ENCODE assay signal across 8 cellular contexts in genomic region chr5:142322747-142323479, GRCh38. TPM values are rescaled to one million over a fixed set of nuclear protein-coding genes. Genes with fewer than 3 reads are reported as not detected.
DNase-seq lines count a peak whose midpoint lies in the region; ATAC-seq, FAIRE-seq and TF ChIP-seq lines count a peak whose summit lies in the region.
"Had no signal": no experiment of that assay in that cellular context is flagged by ENCODE, and none has a peak within 500 bp of the region (broad histone marks: within the 10 kb centered on the region; RNA-seq: fewer than 3 reads in every experiment).

No MANE protein-coding gene starts in this region.

- peaks cover 14% of the 10 kb centered on the region; the same call in 1 of the 2 replicates for H3K36me3 ChIP-seq in HUES48 (ENCODE audit: control insufficient read depth, insufficient read depth, low read length)
- peaks cover 0 to 5% of the 10 kb centered on the region in 2 donors for H3K36me3 ChIP-seq in ascending aorta
- H3K36me3 ChIP-seq in iPS DF 6.9 (ENCODE audit: control insufficient read depth, insufficient read depth, low read length), result no peaks in the 10 kb centered on the region
- no peaks in the 10 kb centered on the region for H3K36me3 ChIP-seq in pancreas

- no CpG with 5 or more reads among the region's 15 CpGs for whole genome bisulfite sequencing in iPS DF 6.9 (ENCODE audit: insufficient coverage, insufficient read length)
- WGBS in pancreas, 2 donors, result 79 to 83% methylated on average over 15 of the region's 15 CpGs

- intact Hi-C loops in ascending aorta (cut with DNase I), result loop anchor here (5.0 kb wide), 2 partner anchors 36 to 171 kb away; no protein-coding TSS in a partner anchor
- intact Hi-C loops in pancreas (cut with DNase I), result no loop called here

- TF ChIP-seq CTCF in ascending aorta (IDR thresholded peaks at IDR 0.05) (no peak), pancreas (IDR thresholded peaks at IDR 0.05) (no peak)

- H3K4me1 ChIP-seq in HUES48 (ENCODE audit: control insufficient read depth, insufficient read depth, low read length) (peaks cover 60% of the 10 kb centered on the region), ascending aorta (peaks cover 3 to 28% of the 10 kb centered on the region in 2 donors), iPS DF 6.9 (ENCODE audit: control insufficient read depth, insufficient read depth, low read length) (peaks cover 10% of the 10 kb centered on the region), pancreas (peaks cover 0 to 5% (median 4%) of the 10 kb centered on the region in 3 donors)

- H3K4me3 ChIP-seq in HUES48 (ENCODE audit: low read depth, low read length) (peak overlapping the region; percentile 80), ascending aorta (peak overlapping the region; percentile 83 to 90), iPS DF 6.9 (ENCODE audit: low read length) (peak overlapping the region; percentile 90), pancreas (peak overlapping the region in 2 of 4 donors; percentile 50 to 63)

- peak overlapping the region; percentile 7 for H3K27ac ChIP-seq in HUES48 (ENCODE audit: low read depth, low read length)
- peak overlapping the region; percentile 96 to 98 for H3K27ac ChIP-seq in ascending aorta
- no peak overlapping the region for H3K27ac ChIP-seq in iPS DF 6.9 (ENCODE audit: low read length)
- H3K27ac ChIP-seq in pancreas, result no peak overlapping the region
- H3K27ac ChIP-seq: VCaP had no signal

- peak overlapping the region; percentile 91 for H3K9ac ChIP-seq in HUES48 (ENCODE audit: low read depth, low read length)

- H3K9me3 ChIP-seq in HUES48 (ENCODE audit: control insufficient read depth, insufficient read depth, low read length) (no peaks in the 10 kb centered on the region), ascending aorta (no peaks in the 10 kb centered on the region), iPS DF 6.9 (ENCODE audit: control insufficient read depth, insufficient read depth, low read length) (no peaks in the 10 kb centered on the region), pancreas (no peaks in the 10 kb centered on the region)

- ATAC-seq in GM19351 (IDR thresholded peaks at IDR 0.05; ENCODE audit: unreplicated experiment) (no peak), pancreas (no peak)

- H3K27me3 ChIP-seq in HUES48 (ENCODE audit: control insufficient read depth, insufficient read depth, low read length) (peaks cover 10% of the 10 kb centered on the region; the same call in 1 of the 2 replicates), ascending aorta (no peaks in the 10 kb centered on the region), iPS DF 6.9 (ENCODE audit: control insufficient read depth, insufficient read depth, low read length) (no peaks in the 10 kb centered on the region), pancreas (no peaks in the 10 kb centered on the region)

- DNase-seq in ascending aorta (ENCODE audit: low spot score in 2 of 2) (no peak), iPS DF 6.9 (ENCODE audit: low read depth, low spot score) (no peak), stromal cell of bone marrow (ENCODE audit: low read depth) (peak; percentile 69), pancreas (no peak)
- no peak for DNase-seq in stimulated activated CD4-positive, alpha-beta T cell treated with anti-CD3 and anti-CD28 coated beads, Interleukin-4, amount 100 ng/mL, for 4 hours

- FAIRE-seq in pancreas (lab: Jason Lieb, UNC), result no peak

RNA-seq across cellular contexts. Expression of gene SPRY4, which starts 1.9 kb away (rescaled TPM):
- total RNA-seq in ascending aorta (111 TPM), pancreas (1 to 10 TPM; 1.5 to 6.3 (median 2.2) TPM)
- 1 to 10 TPM; 3.2 to 3.8 TPM for polyA plus RNA-seq in pancreas

Comparison
In these comparisons a context has a peak if more than half of its experiments do, and no peak if none do; other contexts are left out.
1. H3K27ac ChIP-seq: peak in HUES48 (single experiment) and ascending aorta (2 of 2); none in iPS DF 6.9 (single experiment) and pancreas (0 of 4).
2. RNA of gene SPRY4, which starts 1.9 kb away (total RNA-seq): 111 TPM in ascending aorta (single experiment); 1.5 to 6.3 TPM in pancreas; every median in the first group is over 10 times any median in the second.